ENCODE assay signal across 1 cellular context in genomic region chr16:83762141-83763024, GRCh38.
TF ChIP-seq lines count a peak whose summit lies in the region.

No MANE protein-coding gene starts in this region.

TF ChIP-seq in H1, 55 proteins besides CTCF, POLR2A, EP300 and RAD21:
- no peak for TF ChIP-seq SIN3A (conservative IDR thresholded peaks at IDR 0.05 in 1 of 2, IDR thresholded peaks at IDR 0.05 in 1 of 2; ENCODE audit: low read depth in 1 of 2, low read length in 2 of 2)
- TF ChIP-seq SUZ12 (IDR thresholded peaks at IDR 0.05; ENCODE audit: low read length) = no peak
- no peak for TF ChIP-seq TCF12 (IDR thresholded peaks at IDR 0.05; ENCODE audit: low read depth, low read length)
- TF ChIP-seq SP4 (IDR thresholded peaks at IDR 0.05; ENCODE audit: low read length) = no peak
- no peak for TF ChIP-seq TAF7 (optimal IDR thresholded peaks at IDR 0.05; ENCODE audit: borderline replicate concordance, low read depth, low read length)
- no peak for TF ChIP-seq HDAC2 (IDR thresholded peaks at IDR 0.05; ENCODE audit: borderline replicate concordance in 1 of 2, low read depth in 2 of 2, low read length in 2 of 2)
- TF ChIP-seq CHD1 (IDR thresholded peaks at IDR 0.05; ENCODE audit: low read depth, low read length) = no peak
- no peak for TF ChIP-seq CHD2 (IDR thresholded peaks at IDR 0.05; ENCODE audit: low read length)
- TF ChIP-seq BCL11A (IDR thresholded peaks at IDR 0.05; ENCODE audit: low read depth in 2 of 2, low read length in 2 of 2) = no peak
- no peak for TF ChIP-seq ATF2 (IDR thresholded peaks at IDR 0.05; ENCODE audit: low read length)
- no peak for TF ChIP-seq NANOG (IDR thresholded peaks at IDR 0.05; ENCODE audit: insufficient read depth, low read depth, low read length, poor library complexity, severe bottlenecking)
- TF ChIP-seq CEBPB (IDR thresholded peaks at IDR 0.05; ENCODE audit: low read depth, low read length) = no peak
- no peak for TF ChIP-seq CBX5 (IDR thresholded peaks at IDR 0.05; ENCODE audit: low read depth, low read length)
- no peak for TF ChIP-seq JUN (IDR thresholded peaks at IDR 0.05; ENCODE audit: low read depth, low read length)
